ENCODE assay signal across 1 cellular context in the genomic region with DNA sequence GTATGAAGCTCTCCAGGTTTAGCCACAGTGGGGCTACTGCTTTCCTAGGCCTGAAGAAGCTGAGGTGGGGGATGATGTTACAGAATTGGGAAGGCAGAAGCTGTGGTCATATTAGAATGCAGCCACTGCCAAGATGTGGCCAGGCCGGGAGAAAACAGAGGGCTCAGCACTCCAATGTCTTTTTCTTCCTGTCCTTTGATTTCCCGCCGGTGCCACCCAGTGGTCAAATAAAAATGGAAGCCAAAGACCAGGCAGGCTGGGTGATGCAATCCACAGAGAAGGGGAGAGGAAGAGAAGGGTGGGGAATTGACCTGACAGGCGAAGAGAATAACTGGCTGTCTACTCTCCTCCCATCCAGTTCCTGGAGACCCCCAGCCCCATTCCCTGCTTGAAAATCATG.
TF ChIP-seq lines count a peak whose summit lies in the region.

No MANE protein-coding gene starts in this region.

TF ChIP-seq in GM12878, 131 proteins besides CTCF, POLR2A, EP300 and RAD21 (continued from another document):
- TF ChIP-seq, protein P1, sequence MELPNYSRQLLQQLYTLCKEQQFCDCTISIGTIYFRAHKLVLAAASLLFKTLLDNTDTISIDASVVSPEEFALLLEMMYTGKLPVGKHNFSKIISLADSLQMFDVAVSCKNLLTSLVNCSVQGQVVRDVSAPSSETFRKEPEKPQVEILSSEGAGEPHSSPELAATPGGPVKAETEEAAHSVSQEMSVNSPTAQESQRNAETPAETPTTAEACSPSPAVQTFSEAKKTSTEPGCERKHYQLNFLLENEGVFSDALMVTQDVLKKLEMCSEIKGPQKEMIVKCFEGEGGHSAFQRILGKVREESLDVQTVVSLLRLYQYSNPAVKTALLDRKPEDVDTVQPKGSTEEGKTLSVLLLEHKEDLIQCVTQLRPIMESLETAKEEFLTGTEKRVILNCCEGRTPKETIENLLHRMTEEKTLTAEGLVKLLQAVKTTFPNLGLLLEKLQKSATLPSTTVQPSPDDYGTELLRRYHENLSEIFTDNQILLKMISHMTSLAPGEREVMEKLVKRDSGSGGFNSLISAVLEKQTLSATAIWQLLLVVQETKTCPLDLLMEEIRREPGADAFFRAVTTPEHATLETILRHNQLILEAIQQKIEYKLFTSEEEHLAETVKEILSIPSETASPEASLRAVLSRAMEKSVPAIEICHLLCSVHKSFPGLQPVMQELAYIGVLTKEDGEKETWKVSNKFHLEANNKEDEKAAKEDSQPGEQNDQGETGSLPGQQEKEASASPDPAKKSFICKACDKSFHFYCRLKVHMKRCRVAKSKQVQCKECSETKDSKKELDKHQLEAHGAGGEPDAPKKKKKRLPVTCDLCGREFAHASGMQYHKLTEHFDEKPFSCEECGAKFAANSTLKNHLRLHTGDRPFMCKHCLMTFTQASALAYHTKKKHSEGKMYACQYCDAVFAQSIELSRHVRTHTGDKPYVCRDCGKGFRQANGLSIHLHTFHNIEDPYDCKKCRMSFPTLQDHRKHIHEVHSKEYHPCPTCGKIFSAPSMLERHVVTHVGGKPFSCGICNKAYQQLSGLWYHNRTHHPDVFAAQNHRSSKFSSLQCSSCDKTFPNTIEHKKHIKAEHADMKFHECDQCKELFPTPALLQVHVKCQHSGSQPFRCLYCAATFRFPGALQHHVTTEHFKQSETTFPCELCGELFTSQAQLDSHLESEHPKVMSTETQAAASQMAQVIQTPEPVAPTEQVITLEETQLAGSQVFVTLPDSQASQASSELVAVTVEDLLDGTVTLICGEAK (IDR thresholded peaks at IDR 0.05; ENCODE audit: borderline replicate concordance): no peak
- TF ChIP-seq TCF12 (IDR thresholded peaks at IDR 0.05; ENCODE audit: low read depth, low read length) (no peak), FOXM1 (IDR thresholded peaks at IDR 0.05; ENCODE audit: low read depth, low read length) (no peak), TBL1XR1 (IDR thresholded peaks at IDR 0.05; ENCODE audit: low read depth, low read length) (no peak), SP1 (IDR thresholded peaks at IDR 0.05; ENCODE audit: low read depth, low read length) (no peak), ATF7 (IDR thresholded peaks at IDR 0.05; ENCODE audit: low read depth) (no peak), TCF7 (IDR thresholded peaks at IDR 0.05; ENCODE audit: borderline replicate concordance) (no peak), KAT2A (conservative IDR thresholded peaks at IDR 0.05; ENCODE audit: control insufficient read depth, low read depth, low read length) (no peak), ZBTB4 (CRISPR knock-in tag; IDR thresholded peaks at IDR 0.05) (no peak), POU2F2 (IDR thresholded peaks at IDR 0.05; ENCODE audit: borderline replicate concordance, low read depth, low read length) (no peak)
